In genomic region chr4:80070880-80071620, GRCh38 we compare ENCODE assay signal across 9 cellular contexts. TPM values are rescaled to one million over a fixed set of nuclear protein-coding genes. Genes with fewer than 3 reads are reported as not detected.
DNase-seq lines count a peak whose midpoint lies in the region; ATAC-seq and TF ChIP-seq lines count a peak whose summit lies in the region.
"Had no signal": no experiment of that assay in that cellular context is flagged by ENCODE, and none has a peak within 500 bp of the region (broad histone marks: within the 10 kb centered on the region; RNA-seq: fewer than 3 reads in every experiment).

No MANE protein-coding gene starts in this region.

- intact Hi-C loops in left ventricle myocardium superior (cut with micrococcal nuclease) (no loop called here), breast epithelium (cut with DNase I; ENCODE audit: low total_unique reads) (loop anchor here (5.0 to 10.0 kb wide), 2 partner anchors 456 to 1114 kb away; no protein-coding TSS in a partner anchor)

- peak overlapping the region; percentile 92 to 96 for H3K27ac ChIP-seq in right atrium auricular region
- peak overlapping the region; percentile 84 to 89 for H3K27ac ChIP-seq in breast epithelium
- H3K27ac ChIP-seq in mesodermal cell (ENCODE audit: low read depth, low read length, severe bottlenecking) = no peak overlapping the region

- 57% methylated on average over 1 of the region's 7 CpGs; no CpG with 5 or more reads in 1 of the 2 experiments for whole genome bisulfite sequencing in mesodermal cell (ENCODE audit: insufficient coverage in 2 of 2), 2 experiments

- no peak for TF ChIP-seq CTCF in right atrium auricular region (IDR thresholded peaks at IDR 0.05)
- TF ChIP-seq CTCF in breast epithelium (IDR thresholded peaks at IDR 0.05) = no peak

- ATAC-seq in left ventricle myocardium superior = no peak

- H3K27me3 ChIP-seq in right atrium auricular region = no peaks in the 10 kb centered on the region
- H3K27me3 ChIP-seq in breast epithelium = no peaks in the 10 kb centered on the region

- DNase-seq in right atrium auricular region (ENCODE audit: low spot score) (no peak), left ventricle myocardium superior (no peak), breast epithelium (ENCODE audit: low spot score in 2 of 2) (no peak), GM19238 (ENCODE audit: insufficient read length, low spot score) (no peak), DMS 273 treated with DMSO at 0.1 percent for 48 hours (lab: John Stamatoyannopoulos, UW) (no peak)
- no peak for DNase-seq in stimulated activated CD4-positive, alpha-beta T cell treated with anti-CD3 and anti-CD28 coated beads, Interleukin-4, amount 100 ng/mL, for 4 hours
- DNase-seq in stimulated activated CD8-positive, alpha-beta memory T cell treated with anti-CD3 and anti-CD28 coated beads, Interleukin-4, amount 100 ng/mL, for 48 hours = no peak
- DNase-seq: NCI-H446 treated with DMSO at 0.1 percent for 48 hours had no signal

- H3K36me3 ChIP-seq in right atrium auricular region = peaks cover 21% of the 10 kb centered on the region
- H3K36me3 ChIP-seq in breast epithelium = no peaks in the 10 kb centered on the region
- peaks cover 37% of the 10 kb centered on the region for H3K36me3 ChIP-seq in mesodermal cell (ENCODE audit: control insufficient read depth, insufficient read depth, low read length)

- H3K4me3 ChIP-seq in right atrium auricular region (peak overlapping the region; percentile 91 to 95), breast epithelium (peak overlapping the region; percentile 70 to 99 (median 95)), mesodermal cell (ENCODE audit: extremely low read depth, insufficient read depth, low read length, poor library complexity, severe bottlenecking) (peak overlapping the region; percentile 87)

- TF ChIP-seq POLR2A in breast epithelium (IDR thresholded peaks at IDR 0.05) = no peak

- H3K9me3 ChIP-seq in right atrium auricular region (no peaks in the 10 kb centered on the region), breast epithelium (no peaks in the 10 kb centered on the region), mesodermal cell (ENCODE audit: control insufficient read depth, low read length) (no peaks in the 10 kb centered on the region)

- H3K4me1 ChIP-seq in right atrium auricular region (peaks cover 0 to 27% of the 10 kb centered on the region in 2 donors), breast epithelium (no peaks in the 10 kb centered on the region), mesodermal cell (ENCODE audit: control insufficient read depth, insufficient read depth, low read length, poor library complexity, severe bottlenecking) (peaks cover 25% of the 10 kb centered on the region)

RNA-seq across cellular contexts. Expression of gene ANTXR2, which starts 2.0 kb away (rescaled TPM):
- total RNA-seq in right atrium auricular region (10 to 100 TPM; 24.5 to 32.8 TPM), left ventricle myocardium superior (48.9 TPM), breast epithelium (100 to 1,000 TPM in 1 of 3 donors, 10 to 100 TPM in 2; 55.1 to 229 (median 77.4) TPM)
- polyA plus RNA-seq in mesodermal cell (2013, experiment 1 of 2) = 149 TPM
- 161 TPM for polyA plus RNA-seq in mesodermal cell (2013, experiment 2 of 2)
